ENCODE assay signal across 13 cellular contexts in the genomic region with DNA sequence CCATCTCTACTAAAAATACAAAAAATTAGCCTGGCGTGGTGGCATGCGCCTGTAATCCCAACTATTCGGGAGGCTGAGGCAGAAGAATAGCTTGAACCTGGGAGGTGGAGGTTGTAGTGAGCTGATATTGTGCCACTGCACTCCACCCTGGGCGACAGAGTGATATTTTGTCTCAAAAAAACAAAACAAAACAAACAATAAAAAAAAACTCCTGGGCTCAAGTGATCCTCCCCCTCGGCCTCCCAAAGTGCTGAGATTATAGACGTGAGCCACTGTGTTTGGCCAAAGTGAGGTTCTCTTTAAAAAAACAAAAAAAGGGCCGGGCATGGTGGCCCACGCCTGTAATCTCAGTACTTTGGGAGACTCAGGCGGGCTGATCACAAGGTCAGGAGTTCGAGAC. TPM values are rescaled to one million over a fixed set of nuclear protein-coding genes. Genes with fewer than 3 reads are reported as not detected.
DNase-seq lines count a peak whose midpoint lies in the region; ATAC-seq, FAIRE-seq and TF ChIP-seq lines count a peak whose summit lies in the region.
"Had no signal": no experiment of that assay in that cellular context is flagged by ENCODE, and none has a peak within 500 bp of the region (broad histone marks: within the 10 kb centered on the region; RNA-seq: fewer than 3 reads in every experiment).

No MANE protein-coding gene starts in this region.

- H3K9me3 ChIP-seq in A549 (no peaks in the 10 kb centered on the region), HEK293 (ENCODE audit: control insufficient read depth, insufficient read depth, low read depth, low read length) (no peaks in the 10 kb centered on the region), prostate gland (no peaks in the 10 kb centered on the region)

- no peaks in the 10 kb centered on the region for H3K36me3 ChIP-seq in HEK293 (ENCODE audit: control insufficient read depth in 2 of 2, insufficient read depth in 1 of 2, low read length in 2 of 2)
- H3K36me3 ChIP-seq in prostate gland, result no peaks in the 10 kb centered on the region

- no peak for TF ChIP-seq CTCF in A549 (IDR thresholded peaks at IDR 0.05)
- no peak for TF ChIP-seq CTCF in HEK293 (tag by site-specific recombination; IDR thresholded peaks at IDR 0.05)
- TF ChIP-seq CTCF in coronary artery (IDR thresholded peaks at IDR 0.05), result no peak
- TF ChIP-seq CTCF in prostate gland (IDR thresholded peaks at IDR 0.05), result no peak

- peak overlapping the region; percentile 99; the same call in 1 of the 3 replicates for H3K4me2 ChIP-seq in A549

- no peak for TF ChIP-seq RAD21 in A549 (conservative IDR thresholded peaks at IDR 0.05 in 1 of 2, IDR thresholded peaks at IDR 0.05 in 1 of 2)

- H3K4me3 ChIP-seq in A549, result no peak overlapping the region
- H3K4me3 ChIP-seq in HEK293 (ENCODE audit: low read depth, low read length), result no peak overlapping the region
- no peak overlapping the region for H3K4me3 ChIP-seq in coronary artery
- H3K4me3 ChIP-seq in prostate gland, result no peak overlapping the region

- H3K27me3 ChIP-seq in prostate gland (replicated peaks; ENCODE audit: insufficient read depth), result no peaks in the 10 kb centered on the region

- TF ChIP-seq POLR2A in A549 (IDR thresholded peaks at IDR 0.05; ENCODE audit: low read length) (no peak), prostate gland (IDR thresholded peaks at IDR 0.05) (no peak), H54 (IDR thresholded peaks at IDR 0.05; ENCODE audit: low read depth, low read length) (no peak)

- no peak for FAIRE-seq in A549 (lab: Jason Lieb, UNC)
- no peak for FAIRE-seq in H54 (lab: Jason Lieb, UNC)

- DNase-seq in A549 (ENCODE audit: low read depth in 1 of 2, low spot score in 1 of 2), result no peak
- no peak for DNase-seq in coronary artery (ENCODE audit: low spot score)
- no peak for DNase-seq in prostate gland (ENCODE audit: low spot score)
- DNase-seq in effector CD8-positive, alpha-beta T cell (lab: John Stamatoyannopoulos, UW), result no peak
- DNase-seq in H54 (ENCODE audit: insufficient read length, low spot score), result no peak
- DNase-seq in anterior cingulate cortex (lab: John Stamatoyannopoulos, UW), result no peak
- DNase-seq in amniotic stem cell (lab: John Stamatoyannopoulos, UW), result no peak
- DNase-seq: activated CD4-positive, alpha-beta T cell treated with anti-CD3 and anti-CD28 coated beads for 4 hours; effector CD4-positive, alpha-beta T cell; hypothalamus; NCI-H345; stimulated activated CD4-positive, alpha-beta T cell treated with anti-CD3 and anti-CD28 coated beads, Interleukin-12 subunit alpha, Interleukin-12 subunit beta, amount 100 ng/mL, for 4 hours had no signal

- H3K27ac ChIP-seq in A549, result peak overlapping the region; percentile 96 to 99
- no peak overlapping the region for H3K27ac ChIP-seq in HEK293 (ENCODE audit: extremely low read depth, low read depth, low read length)
- peak overlapping the region; percentile 97 to 99 for H3K27ac ChIP-seq in coronary artery
- H3K27ac ChIP-seq in prostate gland, result peak overlapping the region; percentile 100

- TF ChIP-seq EP300 in A549 (IDR thresholded peaks at IDR 0.05), result no peak

- intact Hi-C loops in prostate gland (cut with DNase I), result no loop called here

- CTCF ChIA-PET in A549 (lab: Yijun Ruan, JAX) (interaction anchor here (1.3 to 5.0 kb wide), 5 partner anchors 9 to 30 kb away, joined by 3 to 58 read pairs (median 8); no protein-coding TSS in a partner anchor), HEK293 (lab: Yijun Ruan, JAX) (interaction anchor here (0.6 to 3.4 kb wide), 5 partner anchors 9 to 190 kb away, joined by 3 to 20 read pairs (median 4); no protein-coding TSS in a partner anchor)

- H3K4me1 ChIP-seq in A549, result peaks cover 71% of the 10 kb centered on the region
- peaks cover 19% of the 10 kb centered on the region for H3K4me1 ChIP-seq in HEK293 (ENCODE audit: control insufficient read depth, insufficient read depth, low read length)
- peaks cover 67% of the 10 kb centered on the region for H3K4me1 ChIP-seq in prostate gland (replicated peaks)

- WGBS in A549 (ENCODE audit: missing lambda C conversion rate), result 79% methylated on average over 10 of the region's 10 CpGs
- 74% methylated on average over 10 of the region's 10 CpGs for WGBS in prostate gland

- POLR2A ChIA-PET in A549 (lab: Yijun Ruan, JAX) (interaction anchor here (2.4 kb wide), 1 partner anchor 9 kb away, joined by 24 read pairs; no protein-coding TSS in a partner anchor), HEK293 (lab: Yijun Ruan, JAX) (interaction anchor here (1.0 to 1.7 kb wide), 2 partner anchors 10 to 53 kb away, joined by 4 to 7 read pairs; partner anchors contain the start of gene TRIR)

- no peak for ATAC-seq in A549

TF ChIP-seq in A549, 52 proteins besides CTCF, POLR2A, EP300 and RAD21 (continues in another document):
- TF ChIP-seq ZSCAN20 (CRISPR knock-in tag; IDR thresholded peaks at IDR 0.05), result no peak
- TF ChIP-seq CBX8 (IDR thresholded peaks at IDR 0.05), result no peak
- no peak for TF ChIP-seq ZNF302 (CRISPR knock-in tag; IDR thresholded peaks at IDR 0.05)
- no peak for TF ChIP-seq HMGXB4 (CRISPR knock-in tag; IDR thresholded peaks at IDR 0.05; ENCODE audit: borderline replicate concordance)
- TF ChIP-seq PHF8 (IDR thresholded peaks at IDR 0.05; ENCODE audit: borderline replicate concordance, low read depth), result no peak

TF ChIP-seq in HEK293, 187 proteins besides CTCF, POLR2A, EP300 and RAD21:
- no peak for TF ChIP-seq MEIS1 (CRISPR knock-in tag; IDR thresholded peaks at IDR 0.05; ENCODE audit: borderline replicate concordance)
- peak; percentile 76 for TF ChIP-seq GLIS1 (tag by site-specific recombination; IDR thresholded peaks at IDR 0.05)
- peak; percentile 26; the same call in 1 of the 2 replicates for TF ChIP-seq KLF1 (tag by site-specific recombination; IDR thresholded peaks at IDR 0.05)
- no peak for TF ChIP-seq ZNF335 (tag by site-specific recombination; conservative IDR thresholded peaks at IDR 0.05)

RNA-seq across cellular contexts. Expression of gene JUNB, which starts 3.8 kb away (rescaled TPM):
- polyA plus RNA-seq in A549 (2011; rRNA removed) (72.5 and 94.7 TPM in 2 replicates), A549 (2017; fragmentation: RNase III; extraction: RNeasy Plus Mini Kit Qiagen cat#74134 plus additional on column Dnase treatment) (47.2 to 57.7 TPM (median 55.6 TPM) in 3 replicates)
- polyA plus RNA-seq in A549 (2012; cell fraction: cytosol; rRNA removed), result 165 and 253 TPM in 2 replicates
- polyA plus RNA-seq in A549 (2012; cell fraction: nucleus; rRNA removed), result 411 and 478 TPM in 2 replicates
- 30.8 and 31.4 TPM in 2 replicates for polyA minus RNA-seq in A549 (2011; rRNA and poly(A)+ RNA removed)
- 100 to 1,000 TPM; 173 to 290 TPM for total RNA-seq in prostate gland

RNA-seq across cellular contexts. Expression of gene HOOK2, which starts 12.1 kb away (rescaled TPM):
- polyA plus RNA-seq in A549 (2011; rRNA removed) (8.3 and 10.1 TPM in 2 replicates), A549 (2017; fragmentation: RNase III; extraction: RNeasy Plus Mini Kit Qiagen cat#74134 plus additional on column Dnase treatment) (18.5 to 24.6 TPM (median 21.5 TPM) in 3 replicates)
- 13.8 TPM in 2 replicates for polyA plus RNA-seq in A549 (2012; cell fraction: cytosol; rRNA removed)
- 40.4 and 46.5 TPM in 2 replicates for polyA plus RNA-seq in A549 (2012; cell fraction: nucleus; rRNA removed)
- 5.5 and 9.8 TPM in 2 replicates for polyA minus RNA-seq in A549 (2011; rRNA and poly(A)+ RNA removed)
- total RNA-seq in prostate gland, result 100 to 1,000 TPM in 1 of 2 donors, 10 to 100 TPM in 1; 49.6 to 126 TPM

RNA-seq across cellular contexts. Expression of gene PRDX2, which starts 14.1 kb away (rescaled TPM):
- polyA plus RNA-seq in A549 (2011; rRNA removed) (0.48 and 0.57 TPM in 2 replicates), A549 (2017; fragmentation: RNase III; extraction: RNeasy Plus Mini Kit Qiagen cat#74134 plus additional on column Dnase treatment) (0.49 to 0.91 TPM (median 0.84 TPM) in 3 replicates)
- 1.1 and 1.3 TPM in 2 replicates for polyA plus RNA-seq in A549 (2012; cell fraction: cytosol; rRNA removed)
- 1.3 and 1.5 TPM in 2 replicates for polyA plus RNA-seq in A549 (2012; cell fraction: nucleus; rRNA removed)
- 0.49 and 0.95 TPM in 2 replicates for polyA minus RNA-seq in A549 (2011; rRNA and poly(A)+ RNA removed)
- 100 to 1,000 TPM; 256 to 548 TPM for total RNA-seq in prostate gland

RNA-seq across cellular contexts. Expression of gene THSD8, which starts 14.4 kb away (rescaled TPM):
- polyA plus RNA-seq in A549 (2011; rRNA removed) (4.9 and 10.7 TPM in 2 replicates), A549 (2017; fragmentation: RNase III; extraction: RNeasy Plus Mini Kit Qiagen cat#74134 plus additional on column Dnase treatment) (not detected in 3 replicates)
- not detected in 2 replicates for polyA plus RNA-seq in A549 (2012; cell fraction: cytosol; rRNA removed)
- polyA plus RNA-seq in A549 (2012; cell fraction: nucleus; rRNA removed), result 1.6 TPM in 1 of 2 replicates, not detected in the other
- polyA minus RNA-seq in A549 (2011; rRNA and poly(A)+ RNA removed), result 8.4 and 11.0 TPM in 2 replicates
- total RNA-seq in prostate gland, result under 1 TPM in 1 of 2 donors, not detected in 1; 0.91 TPM

RNA-seq across cellular contexts. Expression of gene RNASEH2A, which starts 18.9 kb away (rescaled TPM):
- polyA plus RNA-seq in A549 (2011; rRNA removed), result 27.2 and 37.2 TPM in 2 replicates
- polyA plus RNA-seq in A549 (2012; cell fraction: cytosol; rRNA removed), result 64.6 and 74.8 TPM in 2 replicates
- polyA plus RNA-seq in A549 (2012; cell fraction: nucleus; rRNA removed), result 59.6 and 69.3 TPM in 2 replicates
- 40.7 to 45.5 TPM (median 41.7 TPM) in 3 replicates for polyA plus RNA-seq in A549 (2017; fragmentation: RNase III; extraction: RNeasy Plus Mini Kit Qiagen cat#74134 plus additional on column Dnase treatment)
- 47.2 and 53.1 TPM in 2 replicates for polyA minus RNA-seq in A549 (2011; rRNA and poly(A)+ RNA removed)
- 10 to 100 TPM in 1 of 2 donors, 1 to 10 TPM in 1; 8.7 to 11.5 TPM for total RNA-seq in prostate gland
